In the genomic region with DNA sequence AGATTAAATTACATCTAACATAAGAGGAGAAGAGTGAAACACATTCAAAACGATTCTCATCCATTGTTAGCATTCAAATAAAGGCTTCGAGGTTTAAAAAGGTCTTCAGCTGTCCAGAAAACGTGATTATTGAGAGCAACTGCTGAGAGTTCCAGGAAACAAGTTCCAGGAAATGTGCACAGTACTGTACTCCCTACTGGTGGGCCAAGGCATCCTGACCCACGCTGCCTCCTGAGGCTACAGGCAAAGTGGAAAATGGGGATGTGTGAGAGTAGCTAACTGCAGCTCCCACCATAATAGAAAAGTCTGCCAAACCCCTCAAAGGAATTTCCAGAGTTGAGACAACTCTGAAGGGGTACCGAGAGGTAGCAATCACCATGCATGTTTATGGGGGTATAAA, we compare ENCODE assay signal across 10 cellular contexts. TPM values are rescaled to one million over a fixed set of nuclear protein-coding genes. Genes with fewer than 3 reads are reported as not detected.
DNase-seq lines count a peak whose midpoint lies in the region; ATAC-seq and TF ChIP-seq lines count a peak whose summit lies in the region.
"Had no signal": no experiment of that assay in that cellular context is flagged by ENCODE, and none has a peak within 500 bp of the region (broad histone marks: within the 10 kb centered on the region; RNA-seq: fewer than 3 reads in every experiment).

No MANE protein-coding gene starts in this region.

- H3K9me3 ChIP-seq in CD4-positive, alpha-beta T cell (ENCODE audit: control insufficient read depth, low read length) = no peaks in the 10 kb centered on the region
- H3K9me3 ChIP-seq: sigmoid colon had no signal

- H3K4me1 Mint-ChIP-seq in CD4-positive, alpha-beta T cell (ENCODE audit: low read depth) = peaks cover 29% of the 10 kb centered on the region
- H3K4me1 Mint-ChIP-seq in activated naive CD8-positive, alpha-beta T cell treated with anti-CD3 and anti-CD28 coated beads for 36 hours = peaks cover 33% of the 10 kb centered on the region
- peaks cover 47 to 55% of the 10 kb centered on the region in 2 donors for H3K4me1 Mint-ChIP-seq in natural killer cell

- POLR2A ChIA-PET in CD4-positive, alpha-beta T cell (lab: Charles Lee) = interaction anchor here (1.8 kb wide), 1 partner anchor 163 kb away, joined by 5 read pairs; no protein-coding TSS in a partner anchor

- H3K27me3 Mint-ChIP-seq in CD4-positive, alpha-beta T cell = no peaks in the 10 kb centered on the region
- no peaks in the 10 kb centered on the region for H3K27me3 Mint-ChIP-seq in activated naive CD8-positive, alpha-beta T cell treated with anti-CD3 and anti-CD28 coated beads for 36 hours
- H3K27me3 Mint-ChIP-seq in natural killer cell (ENCODE audit: low read depth in 2 of 2) = no peaks in the 10 kb centered on the region

- no peak overlapping the region for H3K27ac ChIP-seq in CD4-positive, alpha-beta T cell (ENCODE audit: low read depth, low read length)

- no peak for ATAC-seq in CD4-positive, alpha-beta T cell (ENCODE audit: poor library complexity)
- ATAC-seq in natural killer cell = peak in 1 of 3 donors; percentile 7
- no peak for ATAC-seq in HG02623 (IDR thresholded peaks at IDR 0.05; ENCODE audit: unreplicated experiment)
- ATAC-seq in GM19351 (IDR thresholded peaks at IDR 0.05; ENCODE audit: unreplicated experiment) = no peak

- peak overlapping the region; percentile 91 for H3K4me3 Mint-ChIP-seq in CD4-positive, alpha-beta T cell
- peak overlapping the region; percentile 94 for H3K4me3 Mint-ChIP-seq in activated naive CD8-positive, alpha-beta T cell treated with anti-CD3 and anti-CD28 coated beads for 36 hours
- H3K4me3 Mint-ChIP-seq in natural killer cell = peak overlapping the region; percentile 98

- H3K27me3 ChIP-seq in CD4-positive, alpha-beta T cell (ENCODE audit: control insufficient read depth, insufficient read depth, low read length) = no peaks in the 10 kb centered on the region

- DNase-seq in CD4-positive, alpha-beta T cell = no peak
- no peak for DNase-seq in Jurkat, Clone E6-1 (ENCODE audit: low read depth, low spot score)
- DNase-seq in activated naive CD8-positive, alpha-beta T cell treated with anti-CD3 and anti-CD28 coated beads for 36 hours = no peak
- DNase-seq in natural killer cell = no peak
- no peak for DNase-seq in SKM-1 treated with dmso at 0.1 percent for 144 hours (lab: John Stamatoyannopoulos, UW; ENCODE audit: unreplicated experiment)
- no peak for DNase-seq in NOMO-1 (lab: John Stamatoyannopoulos, UW; ENCODE audit: unreplicated experiment in 2 of 2)
- DNase-seq: sigmoid colon had no signal

- TF ChIP-seq CTCF in CD4-positive, alpha-beta T cell (IDR thresholded peaks at IDR 0.05) = no peak
- no peak for TF ChIP-seq CTCF in natural killer cell (IDR thresholded peaks at IDR 0.05)

- H3K9me3 Mint-ChIP-seq in CD4-positive, alpha-beta T cell = no peaks in the 10 kb centered on the region
- no peaks in the 10 kb centered on the region for H3K9me3 Mint-ChIP-seq in activated naive CD8-positive, alpha-beta T cell treated with anti-CD3 and anti-CD28 coated beads for 36 hours
- H3K9me3 Mint-ChIP-seq in natural killer cell = no peaks in the 10 kb centered on the region
- H3K9me3 Mint-ChIP-seq: T-helper 1 cell treated with Interleukin-12 subunit alpha and Interleukin-12 subunit beta and Interleukin-4 antibody, amounts not matched to agents 30 μg/mL and 1 μg/mL, for 36 hours had no signal

- peaks cover 15% of the 10 kb centered on the region for H3K36me3 Mint-ChIP-seq in CD4-positive, alpha-beta T cell (ENCODE audit: low read depth)
- H3K36me3 Mint-ChIP-seq in activated naive CD8-positive, alpha-beta T cell treated with anti-CD3 and anti-CD28 coated beads for 36 hours = peaks cover 7% of the 10 kb centered on the region
- no peaks in the 10 kb centered on the region for H3K36me3 Mint-ChIP-seq in natural killer cell

- H3K4me3 ChIP-seq in Jurkat, Clone E6-1 (ENCODE audit: low read length) = peak overlapping the region; percentile 97

- intact Hi-C loops in CD4-positive, alpha-beta T cell (cut with DNase I, micrococcal nuclease) = loop anchor here (1.0 to 5.0 kb wide), 2 partner anchors 176 to 177 kb away; no protein-coding TSS in a partner anchor
- intact Hi-C loops in natural killer cell (cut with micrococcal nuclease) = loop anchor here (1.0 to 5.0 kb wide), 4 partner anchors 8 to 121 kb away; no protein-coding TSS in a partner anchor

- H3K27ac Mint-ChIP-seq in CD4-positive, alpha-beta T cell = peak overlapping the region; percentile 91
- peak overlapping the region; percentile 98 for H3K27ac Mint-ChIP-seq in activated naive CD8-positive, alpha-beta T cell treated with anti-CD3 and anti-CD28 coated beads for 36 hours
- peak overlapping the region; percentile 95 to 97 for H3K27ac Mint-ChIP-seq in natural killer cell

- CTCF ChIA-PET in CD4-positive, alpha-beta T cell (lab: Charles Lee) = interaction anchor here (1.0 to 1.3 kb wide), 2 partner anchors 178 to 181 kb away, joined by 3 to 4 read pairs; no protein-coding TSS in a partner anchor

RNA-seq across cellular contexts. Expression of a gene that starts 2.0 kb away (rescaled TPM):
- total RNA-seq in CD4-positive, alpha-beta T cell = 1 to 10 TPM; 5.5 to 5.6 TPM
- 31.2 TPM for polyA plus RNA-seq in Jurkat, Clone E6-1 (2012; ENCODE audit: insufficient read depth, insufficient read length)
- total RNA-seq in activated naive CD8-positive, alpha-beta T cell treated with anti-CD3 and anti-CD28 coated beads for 36 hours = 1 to 10 TPM; 3.9 to 4.6 TPM
- total RNA-seq in natural killer cell = 100 to 1,000 TPM in 1 of 3 donors, 10 to 100 TPM in 2; 95.8 to 101 (median 96.6) TPM

Comparison
In these comparisons a context has a peak if more than half of its experiments do, and no peak if none do; other contexts are left out.
1. RNA of a gene that starts 2.0 kb away (total RNA-seq): 95.8 to 101 TPM in natural killer cell; 5.5 to 5.6 TPM in CD4-positive, alpha-beta T cell and 3.9 to 4.6 TPM in activated naive CD8-positive, alpha-beta T cell treated with anti-CD3 and anti-CD28 coated beads for 36 hours; every median in the first group is over 10 times any median in the second.
2. Peak in every context shown above with its lines, with median percentiles within 50 percentile points of each other: H3K27ac Mint-ChIP-seq and H3K4me3 Mint-ChIP-seq.